8 cellular contexts compared by ENCODE assay signal in the genomic region with DNA sequence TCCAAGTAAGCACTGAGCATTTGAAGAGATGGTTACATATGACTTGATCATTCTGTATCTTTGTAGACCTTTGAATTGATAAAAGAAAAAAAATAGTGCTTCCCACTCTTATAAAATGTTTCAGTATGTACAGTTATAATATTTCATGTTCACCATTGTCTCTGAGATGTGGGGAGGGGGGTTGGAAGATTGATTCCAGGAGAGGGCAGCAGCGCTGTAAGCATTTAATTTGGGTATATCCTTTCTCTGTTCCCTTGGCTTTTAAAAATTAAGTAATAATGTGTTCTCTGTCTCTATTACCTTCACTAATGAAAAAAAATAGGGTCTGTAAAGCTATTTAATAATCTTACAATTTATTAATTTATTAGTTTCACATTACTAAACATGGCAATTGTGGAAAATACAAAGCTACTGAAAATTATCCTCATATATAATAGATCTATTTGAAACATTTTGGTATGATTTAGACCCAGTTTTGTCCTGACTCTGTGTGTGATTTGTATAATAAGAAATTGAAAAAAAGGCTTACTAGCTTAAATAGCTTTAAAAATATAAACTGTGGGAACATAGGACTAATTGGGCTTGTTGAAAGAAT.
DNase-seq lines count a peak whose midpoint lies in the region; ATAC-seq and TF ChIP-seq lines count a peak whose summit lies in the region.

No MANE protein-coding gene starts in this region.

- no peak overlapping the region for H3K4me3 ChIP-seq in MG63
- no peak overlapping the region for H3K4me3 ChIP-seq in WERI-Rb-1 (ENCODE audit: low read depth, low read length)

- no peaks in the 10 kb centered on the region for H3K9me3 ChIP-seq in MG63
- peaks cover 2% of the 10 kb centered on the region for H3K9me3 ChIP-seq in WERI-Rb-1 (ENCODE audit: severe bottlenecking)

- peak; percentile 46 for TF ChIP-seq CTCF in WERI-Rb-1 (IDR thresholded peaks at IDR 0.05; ENCODE audit: low read depth, low read length)
- no peak for TF ChIP-seq CTCF in WTC11 (IDR thresholded peaks at IDR 0.05)

- ATAC-seq in GM21360 (IDR thresholded peaks at IDR 0.05; ENCODE audit: unreplicated experiment) (no peak), WTC11 (no peak), GM21447 (IDR thresholded peaks at IDR 0.05; ENCODE audit: unreplicated experiment) (no peak)

- no peaks in the 10 kb centered on the region for H3K27me3 ChIP-seq in MG63
- no peaks in the 10 kb centered on the region for H3K27me3 ChIP-seq in WERI-Rb-1 (ENCODE audit: insufficient read depth, low read depth, severe bottlenecking)

- H3K4me3 Mint-ChIP-seq in WTC11, result no peak overlapping the region

- CTCF ChIA-PET in WTC11 (lab: Charles Lee), result interaction anchor here (0.6 to 1.5 kb wide), 8 partner anchors 9 to 713 kb away, joined by 3 to 5 read pairs (median 3); no protein-coding TSS in a partner anchor

- no peaks in the 10 kb centered on the region for H3K27me3 Mint-ChIP-seq in WTC11 (ENCODE audit: low read depth)

- no peak overlapping the region for H3K27ac Mint-ChIP-seq in WTC11

- DNase-seq in EH (ENCODE audit: low read depth) (peak; percentile 37), MG63 (peak; percentile 6), WERI-Rb-1 (peak; percentile 47), lung microvascular endothelial cell (ENCODE audit: low read depth in 2 of 2) (peak; percentile 69 to 73), putamen (ENCODE audit: low spot score) (no peak), WTC11 (ENCODE audit: low spot score) (no peak)

- H3K27ac ChIP-seq in WERI-Rb-1, result no peak overlapping the region

- peaks cover 79% of the 10 kb centered on the region for H3K4me1 Mint-ChIP-seq in WTC11

- no peaks in the 10 kb centered on the region for H3K36me3 Mint-ChIP-seq in WTC11

- POLR2A ChIA-PET in WTC11 (lab: Charles Lee), result no interaction called here

- H3K36me3 ChIP-seq in MG63, result no peaks in the 10 kb centered on the region
- no peaks in the 10 kb centered on the region for H3K36me3 ChIP-seq in WERI-Rb-1

- H3K9me3 Mint-ChIP-seq in WTC11, result no peaks in the 10 kb centered on the region

TF ChIP-seq in WTC11, 78 proteins besides CTCF, POLR2A, EP300 and RAD21:
- TF ChIP-seq CBFB (CRISPR knock-in tag; IDR thresholded peaks at IDR 0.05; ENCODE audit: low read depth) (no peak), KAT7 (CRISPR knock-in tag; IDR thresholded peaks at IDR 0.05; ENCODE audit: borderline replicate concordance) (no peak), ERG (CRISPR knock-in tag; IDR thresholded peaks at IDR 0.05) (no peak), GTF2I (CRISPR knock-in tag; conservative IDR thresholded peaks at IDR 0.05) (no peak), ESRRA (CRISPR knock-in tag; IDR thresholded peaks at IDR 0.05; ENCODE audit: borderline replicate concordance) (no peak), JUN (CRISPR knock-in tag; IDR thresholded peaks at IDR 0.05) (no peak), SMAD4 (CRISPR knock-in tag; IDR thresholded peaks at IDR 0.05) (no peak), ZNF416 (CRISPR knock-in tag; IDR thresholded peaks at IDR 0.05) (no peak), ATF1 (CRISPR knock-in tag; IDR thresholded peaks at IDR 0.05) (no peak), MYBL2 (CRISPR knock-in tag; IDR thresholded peaks at IDR 0.05) (no peak), SP1 (CRISPR knock-in tag; conservative IDR thresholded peaks at IDR 0.05) (no peak), CREM (CRISPR knock-in tag; IDR thresholded peaks at IDR 0.05) (no peak)
- TF ChIP-seq, protein P1, sequence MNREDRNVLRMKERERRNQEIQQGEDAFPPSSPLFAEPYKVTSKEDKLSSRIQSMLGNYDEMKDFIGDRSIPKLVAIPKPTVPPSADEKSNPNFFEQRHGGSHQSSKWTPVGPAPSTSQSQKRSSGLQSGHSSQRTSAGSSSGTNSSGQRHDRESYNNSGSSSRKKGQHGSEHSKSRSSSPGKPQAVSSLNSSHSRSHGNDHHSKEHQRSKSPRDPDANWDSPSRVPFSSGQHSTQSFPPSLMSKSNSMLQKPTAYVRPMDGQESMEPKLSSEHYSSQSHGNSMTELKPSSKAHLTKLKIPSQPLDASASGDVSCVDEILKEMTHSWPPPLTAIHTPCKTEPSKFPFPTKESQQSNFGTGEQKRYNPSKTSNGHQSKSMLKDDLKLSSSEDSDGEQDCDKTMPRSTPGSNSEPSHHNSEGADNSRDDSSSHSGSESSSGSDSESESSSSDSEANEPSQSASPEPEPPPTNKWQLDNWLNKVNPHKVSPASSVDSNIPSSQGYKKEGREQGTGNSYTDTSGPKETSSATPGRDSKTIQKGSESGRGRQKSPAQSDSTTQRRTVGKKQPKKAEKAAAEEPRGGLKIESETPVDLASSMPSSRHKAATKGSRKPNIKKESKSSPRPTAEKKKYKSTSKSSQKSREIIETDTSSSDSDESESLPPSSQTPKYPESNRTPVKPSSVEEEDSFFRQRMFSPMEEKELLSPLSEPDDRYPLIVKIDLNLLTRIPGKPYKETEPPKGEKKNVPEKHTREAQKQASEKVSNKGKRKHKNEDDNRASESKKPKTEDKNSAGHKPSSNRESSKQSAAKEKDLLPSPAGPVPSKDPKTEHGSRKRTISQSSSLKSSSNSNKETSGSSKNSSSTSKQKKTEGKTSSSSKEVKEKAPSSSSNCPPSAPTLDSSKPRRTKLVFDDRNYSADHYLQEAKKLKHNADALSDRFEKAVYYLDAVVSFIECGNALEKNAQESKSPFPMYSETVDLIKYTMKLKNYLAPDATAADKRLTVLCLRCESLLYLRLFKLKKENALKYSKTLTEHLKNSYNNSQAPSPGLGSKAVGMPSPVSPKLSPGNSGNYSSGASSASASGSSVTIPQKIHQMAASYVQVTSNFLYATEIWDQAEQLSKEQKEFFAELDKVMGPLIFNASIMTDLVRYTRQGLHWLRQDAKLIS (CRISPR knock-in tag; IDR thresholded peaks at IDR 0.05; ENCODE audit: borderline replicate concordance), result no peak
- TF ChIP-seq, protein P2, sequence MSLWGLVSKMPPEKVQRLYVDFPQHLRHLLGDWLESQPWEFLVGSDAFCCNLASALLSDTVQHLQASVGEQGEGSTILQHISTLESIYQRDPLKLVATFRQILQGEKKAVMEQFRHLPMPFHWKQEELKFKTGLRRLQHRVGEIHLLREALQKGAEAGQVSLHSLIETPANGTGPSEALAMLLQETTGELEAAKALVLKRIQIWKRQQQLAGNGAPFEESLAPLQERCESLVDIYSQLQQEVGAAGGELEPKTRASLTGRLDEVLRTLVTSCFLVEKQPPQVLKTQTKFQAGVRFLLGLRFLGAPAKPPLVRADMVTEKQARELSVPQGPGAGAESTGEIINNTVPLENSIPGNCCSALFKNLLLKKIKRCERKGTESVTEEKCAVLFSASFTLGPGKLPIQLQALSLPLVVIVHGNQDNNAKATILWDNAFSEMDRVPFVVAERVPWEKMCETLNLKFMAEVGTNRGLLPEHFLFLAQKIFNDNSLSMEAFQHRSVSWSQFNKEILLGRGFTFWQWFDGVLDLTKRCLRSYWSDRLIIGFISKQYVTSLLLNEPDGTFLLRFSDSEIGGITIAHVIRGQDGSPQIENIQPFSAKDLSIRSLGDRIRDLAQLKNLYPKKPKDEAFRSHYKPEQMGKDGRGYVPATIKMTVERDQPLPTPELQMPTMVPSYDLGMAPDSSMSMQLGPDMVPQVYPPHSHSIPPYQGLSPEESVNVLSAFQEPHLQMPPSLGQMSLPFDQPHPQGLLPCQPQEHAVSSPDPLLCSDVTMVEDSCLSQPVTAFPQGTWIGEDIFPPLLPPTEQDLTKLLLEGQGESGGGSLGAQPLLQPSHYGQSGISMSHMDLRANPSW (CRISPR knock-in tag; conservative IDR thresholded peaks at IDR 0.05; ENCODE audit: low read depth), result no peak
- TF ChIP-seq, protein P3, sequence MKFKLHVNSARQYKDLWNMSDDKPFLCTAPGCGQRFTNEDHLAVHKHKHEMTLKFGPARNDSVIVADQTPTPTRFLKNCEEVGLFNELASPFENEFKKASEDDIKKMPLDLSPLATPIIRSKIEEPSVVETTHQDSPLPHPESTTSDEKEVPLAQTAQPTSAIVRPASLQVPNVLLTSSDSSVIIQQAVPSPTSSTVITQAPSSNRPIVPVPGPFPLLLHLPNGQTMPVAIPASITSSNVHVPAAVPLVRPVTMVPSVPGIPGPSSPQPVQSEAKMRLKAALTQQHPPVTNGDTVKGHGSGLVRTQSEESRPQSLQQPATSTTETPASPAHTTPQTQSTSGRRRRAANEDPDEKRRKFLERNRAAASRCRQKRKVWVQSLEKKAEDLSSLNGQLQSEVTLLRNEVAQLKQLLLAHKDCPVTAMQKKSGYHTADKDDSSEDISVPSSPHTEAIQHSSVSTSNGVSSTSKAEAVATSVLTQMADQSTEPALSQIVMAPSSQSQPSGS (CRISPR knock-in tag; IDR thresholded peaks at IDR 0.05; ENCODE audit: borderline replicate concordance, low read depth), result no peak
- TF ChIP-seq, protein P4, sequence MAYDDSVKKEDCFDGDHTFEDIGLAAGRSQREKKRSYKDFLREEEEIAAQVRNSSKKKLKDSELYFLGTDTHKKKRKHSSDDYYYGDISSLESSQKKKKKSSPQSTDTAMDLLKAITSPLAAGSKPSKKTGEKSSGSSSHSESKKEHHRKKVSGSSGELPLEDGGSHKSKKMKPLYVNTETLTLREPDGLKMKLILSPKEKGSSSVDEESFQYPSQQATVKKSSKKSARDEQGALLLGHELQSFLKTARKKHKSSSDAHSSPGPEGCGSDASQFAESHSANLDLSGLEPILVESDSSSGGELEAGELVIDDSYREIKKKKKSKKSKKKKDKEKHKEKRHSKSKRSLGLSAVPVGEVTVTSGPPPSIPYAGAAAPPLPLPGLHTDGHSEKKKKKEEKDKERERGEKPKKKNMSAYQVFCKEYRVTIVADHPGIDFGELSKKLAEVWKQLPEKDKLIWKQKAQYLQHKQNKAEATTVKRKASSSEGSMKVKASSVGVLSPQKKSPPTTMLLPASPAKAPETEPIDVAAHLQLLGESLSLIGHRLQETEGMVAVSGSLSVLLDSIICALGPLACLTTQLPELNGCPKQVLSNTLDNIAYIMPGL (CRISPR knock-in tag; IDR thresholded peaks at IDR 0.05), result no peak

Comparison
In these comparisons a context has a peak if more than half of its experiments do, and no peak if none do; other contexts are left out.
1. DNase-seq: peak in EH (single experiment), MG63 (single experiment), WERI-Rb-1 (single experiment) and lung microvascular endothelial cell (2 of 2); none in putamen (single experiment) and WTC11 (single experiment).